In the genomic region with DNA sequence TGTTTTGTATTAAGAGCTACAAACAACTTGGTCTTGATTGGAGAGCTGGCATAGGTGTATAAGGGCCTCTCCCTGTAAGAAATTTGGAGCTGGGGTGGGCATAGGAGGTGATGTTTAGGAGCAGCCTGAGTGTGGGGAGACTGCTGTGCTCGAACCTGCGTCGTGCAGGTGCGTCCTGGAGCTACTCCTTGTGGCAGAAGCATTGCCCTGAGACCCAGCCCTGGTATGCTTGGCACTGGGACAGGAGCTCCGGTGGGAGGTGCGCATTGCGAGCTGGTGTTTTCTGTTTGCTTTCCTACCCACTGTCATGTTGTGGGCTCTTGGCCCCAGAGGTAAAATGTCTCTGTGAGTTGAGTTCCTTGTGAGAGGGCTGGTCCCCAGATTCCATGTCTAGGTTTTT, we compare ENCODE assay signal across 14 cellular contexts. TPM values are rescaled to one million over a fixed set of nuclear protein-coding genes. Genes with fewer than 3 reads are reported as not detected.
A peak's percentile ranks its signal among the peaks of the same experiment; 100 is the strongest.
DNase-seq lines count a peak whose midpoint lies in the region; ATAC-seq and TF ChIP-seq lines count a peak whose summit lies in the region.
"Had no signal": no experiment of that assay in that cellular context is flagged by ENCODE, and none has a peak within 500 bp of the region (broad histone marks: within the 10 kb centered on the region; RNA-seq: fewer than 3 reads in every experiment).

No MANE protein-coding gene starts in this region.

- H3K4me3 Mint-ChIP-seq in endodermal cell (peak overlapping the region; percentile 40), progenitor cell of endocrine pancreas (ENCODE audit: low read depth) (no peak overlapping the region)
- H3K4me3 Mint-ChIP-seq: T-cell had no signal

- CTCF ChIA-PET in PC-3 (lab: Charles Lee) = no interaction called here

- H3K9me2 ChIP-seq in PC-3 (replicated peaks; ENCODE audit: low read length) = no peaks in the 10 kb centered on the region

- no peak for ATAC-seq in PC-3
- ATAC-seq: T-cell had no signal

- peak overlapping the region; percentile 89 for H3K27ac ChIP-seq in 22Rv1
- H3K27ac ChIP-seq in PC-3 (ENCODE audit: low read length) = peak overlapping the region; percentile 66
- peak overlapping the region; percentile 64 for H3K27ac ChIP-seq in endodermal cell (ENCODE audit: low read depth, low read length)

- H3K9me3 Mint-ChIP-seq in endodermal cell (no peaks in the 10 kb centered on the region), progenitor cell of endocrine pancreas (ENCODE audit: low read depth) (no peaks in the 10 kb centered on the region)
- H3K9me3 Mint-ChIP-seq: T-cell had no signal

- WGBS in endodermal cell (ENCODE audit: insufficient coverage in 1 of 2, insufficient read length in 1 of 2), 2 experiments = 88 to 96% methylated on average over 7 of the region's 7 CpGs

- peaks cover 3% of the 10 kb centered on the region for H3F3A ChIP-seq in PC-3 (ENCODE audit: low read length, unreplicated experiment)

- H3K4me1 ChIP-seq in PC-3 (ENCODE audit: insufficient read depth, low read length) = peaks cover 15% of the 10 kb centered on the region
- peaks cover 25% of the 10 kb centered on the region for H3K4me1 ChIP-seq in endodermal cell (ENCODE audit: control insufficient read depth, insufficient read depth, low read length)

- POLR2A ChIA-PET in PC-3 (lab: Charles Lee; ENCODE audit: unreplicated experiment) = no interaction called here

- no peak for TF ChIP-seq CTCF in 22Rv1 (IDR thresholded peaks at IDR 0.05)
- no peak for TF ChIP-seq CTCF in PC-3 (conservative IDR thresholded peaks at IDR 0.05; ENCODE audit: low read depth, low read length)
- TF ChIP-seq CTCF in endodermal cell (conservative IDR thresholded peaks at IDR 0.05) = no peak
- TF ChIP-seq CTCF in progenitor cell of endocrine pancreas (IDR thresholded peaks at IDR 0.05; ENCODE audit: unreplicated experiment) = no peak

- H3K36me3 Mint-ChIP-seq in endodermal cell (ENCODE audit: low read depth) = peaks cover 22% of the 10 kb centered on the region
- peaks cover 11% of the 10 kb centered on the region for H3K36me3 Mint-ChIP-seq in progenitor cell of endocrine pancreas (ENCODE audit: insufficient read depth)

- DNase-seq in PC-3 (no peak), endodermal cell (no peak), progenitor cell of endocrine pancreas (ENCODE audit: low spot score, unreplicated experiment) (no peak), head of caudate nucleus (no peak), nucleus accumbens (lab: John Stamatoyannopoulos, UW) (no peak), NCI-H2081 (lab: John Stamatoyannopoulos, UW) (no peak), COLO829 (ENCODE audit: low spot score) (no peak)
- DNase-seq: activated CD4-positive, alpha-beta T cell treated with anti-CD3 and anti-CD28 coated beads, Interleukin-2, amount 50 U/mL, for 4 hours; aorta; NCI-H524 treated with DMSO at 0.1 percent for 48 hours; SHP77 treated with DMSO at 0.1 percent for 48 hours; stimulated activated CD4-positive, alpha-beta T cell treated with anti-CD3 and anti-CD28 coated beads, Interleukin-2, amount 100 ng/mL, for 24 hours; T-cell had no signal

- H3K9ac ChIP-seq in PC-3 (ENCODE audit: low read length) = no peak overlapping the region
- no peak overlapping the region for H3K9ac ChIP-seq in endodermal cell (ENCODE audit: extremely low read depth, low read length, poor library complexity, severe bottlenecking)

- H3K79me2 ChIP-seq in PC-3 (ENCODE audit: low read length) = peaks cover 76% of the 10 kb centered on the region

- no peaks in the 10 kb centered on the region for H3K9me3 ChIP-seq in PC-3 (ENCODE audit: low read length)
- H3K9me3 ChIP-seq in endodermal cell (ENCODE audit: control insufficient read depth, low read length) = no peaks in the 10 kb centered on the region

- BruUV-seq in PC-3 (replicated peaks; lab: Mats Ljungman, UMichigan) = no TSS peak

- intact Hi-C loops in PC-3 (cut with micrococcal nuclease) = no loop called here
- intact Hi-C loops in head of caudate nucleus (cut with DNase I) = no loop called here

- H3K4me1 Mint-ChIP-seq in endodermal cell (peaks cover 56% of the 10 kb centered on the region), progenitor cell of endocrine pancreas (ENCODE audit: low read depth) (peaks cover 46% of the 10 kb centered on the region)

- peak overlapping the region; percentile 46; the same call in 1 of the 2 replicates for H3K4me2 ChIP-seq in PC-3 (ENCODE audit: low read length)

- no peak overlapping the region for H3K4me3 ChIP-seq in PC-3 (ENCODE audit: low read length)
- no peak overlapping the region for H3K4me3 ChIP-seq in endodermal cell (ENCODE audit: low read length)

- H3K27ac Mint-ChIP-seq in endodermal cell (peak overlapping the region; percentile 96), progenitor cell of endocrine pancreas (peak overlapping the region; percentile 77)

- H4K20me1 ChIP-seq in PC-3 (ENCODE audit: low read length) = no peaks in the 10 kb centered on the region

- no peak overlapping the region for H2AFZ ChIP-seq in PC-3 (ENCODE audit: low read length)

- H3K27me3 Mint-ChIP-seq in endodermal cell (ENCODE audit: insufficient read depth) = no peaks in the 10 kb centered on the region
- no peaks in the 10 kb centered on the region for H3K27me3 Mint-ChIP-seq in progenitor cell of endocrine pancreas
- H3K27me3 Mint-ChIP-seq: T-cell had no signal

- no peaks in the 10 kb centered on the region for H3K27me3 ChIP-seq in PC-3 (ENCODE audit: low read length)
- no peaks in the 10 kb centered on the region for H3K27me3 ChIP-seq in endodermal cell (ENCODE audit: control insufficient read depth, insufficient read depth, low read length, poor library complexity, severe bottlenecking)

- no peaks in the 10 kb centered on the region; the same call in 1 of the 2 replicates for H3K36me3 ChIP-seq in PC-3 (ENCODE audit: low read depth, low read length)
- H3K36me3 ChIP-seq in endodermal cell (ENCODE audit: control insufficient read depth, insufficient read depth, low read length) = peaks cover 4% of the 10 kb centered on the region

RNA-seq across cellular contexts. Expression of gene EHMT1, which starts 46.4 kb away (rescaled TPM):
- total RNA-seq in PC-3 (2014; rRNA removed) (42.8 and 76.3 TPM in 2 replicates), endodermal cell (100 to 1,000 TPM; 137 to 139 TPM), progenitor cell of endocrine pancreas (159 and 167 TPM in 2 replicates)
- 71.8 TPM for polyA plus RNA-seq in endodermal cell (2013, experiment 1 of 2)
- polyA plus RNA-seq in endodermal cell (2013, experiment 2 of 2) = 66.9 TPM

RNA-seq across cellular contexts. Expression of gene ARRDC1, which starts 59.7 kb away (rescaled TPM):
- total RNA-seq in PC-3 (2014; rRNA removed) (77.5 and 78.0 TPM in 2 replicates), endodermal cell (10 to 100 TPM; 41.5 to 46.2 TPM), progenitor cell of endocrine pancreas (64.0 and 74.9 TPM in 2 replicates)
- 23.5 TPM for polyA plus RNA-seq in endodermal cell (2013, experiment 1 of 2)
- polyA plus RNA-seq in endodermal cell (2013, experiment 2 of 2) = 18.6 TPM
